8 cellular contexts compared by ENCODE assay signal in genomic region chr6:116268589-116269293, GRCh38. TPM values are rescaled to one million over a fixed set of nuclear protein-coding genes. Genes with fewer than 3 reads are reported as not detected.
DNase-seq lines count a peak whose midpoint lies in the region; ATAC-seq and TF ChIP-seq lines count a peak whose summit lies in the region.

No MANE protein-coding gene starts in this region.

- H3K4me3 ChIP-seq in astrocyte of the cerebellum (ENCODE audit: low read depth, low read length) (no peak overlapping the region), thoracic aorta (no peak overlapping the region)

- peak; percentile 84 for TF ChIP-seq CTCF in astrocyte of the cerebellum (IDR thresholded peaks at IDR 0.05; ENCODE audit: low read depth, low read length, missing control alignments)
- TF ChIP-seq CTCF in thoracic aorta (IDR thresholded peaks at IDR 0.05), result peak; percentile 66

- no peaks in the 10 kb centered on the region for H3K9me3 ChIP-seq in thoracic aorta

- ATAC-seq in GM19455 (IDR thresholded peaks at IDR 0.05; ENCODE audit: unreplicated experiment) (peak; percentile 87), HG03442 (IDR thresholded peaks at IDR 0.05; ENCODE audit: unreplicated experiment) (peak; percentile 91), thoracic aorta (ENCODE audit: insufficient number of reproducible peaks, low FRiP score, low read depth) (peak; percentile 82)

- H3K27me3 ChIP-seq in thoracic aorta (replicated peaks; ENCODE audit: insufficient read depth), result no peaks in the 10 kb centered on the region

- H3K36me3 ChIP-seq in thoracic aorta, result peaks cover 16% of the 10 kb centered on the region

- intact Hi-C loops in posterior vena cava (cut with DNase I), result no loop called here

- in situ Hi-C loops in astrocyte of the cerebellum (cut with HindIII; ENCODE audit: low sequenced_read_pairs), result no loop called here

- H3K27ac ChIP-seq in thoracic aorta, result no peak overlapping the region

- H3K4me1 ChIP-seq in thoracic aorta (ENCODE audit: control insufficient read depth in 1 of 2, low read depth in 2 of 2), result peaks cover 0 to 12% of the 10 kb centered on the region in 2 donors

- DNase-seq in DMS53 treated with DMSO at 0.1 percent for 48 hours (lab: John Stamatoyannopoulos, UW; ENCODE audit: unreplicated experiment) (peak; percentile 74), NCI-H524 treated with DMSO at 0.1 percent for 48 hours (lab: John Stamatoyannopoulos, UW) (peak; percentile 66), astrocyte of the cerebellum (ENCODE audit: low read depth) (peak; percentile 72), iPS-NIHi11 (ENCODE audit: low spot score) (peak; percentile 58), thoracic aorta (ENCODE audit: low spot score) (no peak), posterior vena cava (ENCODE audit: low spot score) (no peak)

RNA-seq across cellular contexts. Expression of gene TSPYL1, which starts 11.0 kb away (rescaled TPM):
- total RNA-seq in thoracic aorta (10 to 100 TPM; 60.0 to 74.9 TPM), posterior vena cava (10 to 100 TPM; 67.7 to 80.3 TPM)

RNA-seq across cellular contexts. Expression of gene TSPYL4, which starts 14.9 kb away (rescaled TPM):
- total RNA-seq in thoracic aorta (10 to 100 TPM; 13.1 to 18.0 TPM), posterior vena cava (10 to 100 TPM; 16.0 to 17.4 TPM)

Comparison
In these comparisons a context has a peak if more than half of its experiments do, and no peak if none do; other contexts are left out.
1. DNase-seq: peak in DMS53 treated with DMSO at 0.1 percent for 48 hours (single experiment), NCI-H524 treated with DMSO at 0.1 percent for 48 hours (single experiment), astrocyte of the cerebellum (single experiment) and iPS-NIHi11 (single experiment); none in thoracic aorta (single experiment) and posterior vena cava (single experiment).
2. Peak in every context shown above with its lines, with median percentiles within 50 percentile points of each other: ATAC-seq.